26 cellular contexts compared by ENCODE assay signal in genomic region chr22:42757475-42757874, GRCh38. TPM values are rescaled to one million over a fixed set of nuclear protein-coding genes. Genes with fewer than 3 reads are reported as not detected.
DNase-seq lines count a peak whose midpoint lies in the region; TF ChIP-seq lines count a peak whose summit lies in the region.
"Had no signal": no experiment of that assay in that cellular context is flagged by ENCODE, and none has a peak within 500 bp of the region (broad histone marks: within the 10 kb centered on the region; RNA-seq: fewer than 3 reads in every experiment).

No MANE protein-coding gene starts in this region.

- H3K27ac Mint-ChIP-seq in endodermal cell (no peak overlapping the region), neural progenitor cell (no peak overlapping the region)
- H3K27ac Mint-ChIP-seq: activated CD8-positive, alpha-beta memory T cell treated with anti-CD3 and anti-CD28 coated beads, Interleukin-2, amount 10 ng/mL, durations not matched to agents 7 days and 5 days; activated naive CD8-positive, alpha-beta T cell treated with anti-CD3 and anti-CD28 coated beads for 36 hours; activated T-helper 17 cell treated with anti-CD3 and anti-CD28 coated beads, Interleukin-2, amount 50 U/mL, for 72 hours; T-helper 1 cell treated with Interleukin-12 subunit alpha and Interleukin-12 subunit beta and Interleukin-4 antibody, amounts not matched to agents 30 μg/mL and 1 μg/mL, for 36 hours had no signal

- H3K27me3 Mint-ChIP-seq in endodermal cell (ENCODE audit: insufficient read depth) (no peaks in the 10 kb centered on the region), neural progenitor cell (ENCODE audit: insufficient read depth, low read depth) (peaks cover 13% of the 10 kb centered on the region)

- TF ChIP-seq CTCF in OCI-LY1 (IDR thresholded peaks at IDR 0.05; ENCODE audit: low read length) (no peak), endodermal cell (conservative IDR thresholded peaks at IDR 0.05) (no peak), neural progenitor cell (IDR thresholded peaks at IDR 0.05) (no peak)

- H3K4me1 ChIP-seq in OCI-LY1 (ENCODE audit: insufficient read depth, low read length, severe bottlenecking), result peaks cover 23% of the 10 kb centered on the region
- no peaks in the 10 kb centered on the region for H3K4me1 ChIP-seq in endodermal cell (ENCODE audit: control insufficient read depth, insufficient read depth, low read length)
- H3K4me1 ChIP-seq in neural progenitor cell, result no peaks in the 10 kb centered on the region
- H3K4me1 ChIP-seq: uterus had no signal

- H3K9me3 Mint-ChIP-seq in endodermal cell, result no peaks in the 10 kb centered on the region
- no peaks in the 10 kb centered on the region for H3K9me3 Mint-ChIP-seq in neural progenitor cell
- H3K9me3 Mint-ChIP-seq: activated naive CD8-positive, alpha-beta T cell treated with anti-CD3 and anti-CD28 coated beads for 36 hours; activated T-helper 17 cell treated with anti-CD3 and anti-CD28 coated beads, Interleukin-2, amount 50 U/mL, for 72 hours; T-helper 1 cell treated with Interleukin-12 subunit alpha and Interleukin-12 subunit beta and Interleukin-4 antibody, amounts not matched to agents 30 μg/mL and 1 μg/mL, for 36 hours had no signal

- H3K9me2 ChIP-seq in OCI-LY1 (ENCODE audit: low read depth, low read length), result no peaks in the 10 kb centered on the region

- H3K36me3 Mint-ChIP-seq in endodermal cell (ENCODE audit: low read depth), result no peaks in the 10 kb centered on the region
- no peaks in the 10 kb centered on the region for H3K36me3 Mint-ChIP-seq in neural progenitor cell
- H3K36me3 Mint-ChIP-seq: activated CD8-positive, alpha-beta memory T cell treated with anti-CD3 and anti-CD28 coated beads, Interleukin-2, amount 10 ng/mL, durations not matched to agents 7 days and 5 days; activated naive CD8-positive, alpha-beta T cell treated with anti-CD3 and anti-CD28 coated beads for 36 hours had no signal

- H3K4me3 Mint-ChIP-seq in endodermal cell (no peak overlapping the region), neural progenitor cell (no peak overlapping the region)
- H3K4me3 Mint-ChIP-seq: activated CD8-positive, alpha-beta memory T cell treated with anti-CD3 and anti-CD28 coated beads, Interleukin-2, amount 10 ng/mL, durations not matched to agents 7 days and 5 days; activated naive CD8-positive, alpha-beta T cell treated with anti-CD3 and anti-CD28 coated beads for 36 hours; activated T-helper 17 cell treated with anti-CD3 and anti-CD28 coated beads, Interleukin-2, amount 50 U/mL, for 72 hours; T-helper 1 cell treated with Interleukin-12 subunit alpha and Interleukin-12 subunit beta and Interleukin-4 antibody, amounts not matched to agents 30 μg/mL and 1 μg/mL, for 36 hours had no signal

- DNase-seq in NCI-H2227 (lab: John Stamatoyannopoulos, UW; ENCODE audit: unreplicated experiment) (peak; percentile 2), NCI-H2227 treated with DMSO at 0.1 percent for 48 hours (lab: John Stamatoyannopoulos, UW) (no peak), endodermal cell (peak; percentile 80), neural progenitor cell (ENCODE audit: low spot score) (peak; percentile 55), pons (ENCODE audit: low spot score) (no peak), NCI-H1092 (lab: John Stamatoyannopoulos, UW) (no peak), kidney tubule cell (ENCODE audit: low spot score) (no peak)
- DNase-seq: activated CD4-positive, alpha-beta T cell treated with anti-CD3 and anti-CD28 coated beads for 48 hours; activated CD8-positive, alpha-beta memory T cell treated with anti-CD3 and anti-CD28 coated beads, Interleukin-2, amount 10 ng/mL, durations not matched to agents 7 days and 5 days; activated naive CD8-positive, alpha-beta T cell treated with anti-CD3 and anti-CD28 coated beads for 36 hours; Calu3; EL; kidney; mammary epithelial cell; NCI-H1417; NCI-H2107; NCI-H524 treated with DMSO at 0.1 percent for 48 hours; PC-9; substantia nigra; uterus had no signal

- H3K27me3 ChIP-seq in OCI-LY1 (ENCODE audit: insufficient read depth, low read length) (peaks cover 4% of the 10 kb centered on the region; the same call in 1 of the 2 replicates), endodermal cell (ENCODE audit: control insufficient read depth, insufficient read depth, low read length, poor library complexity, severe bottlenecking) (no peaks in the 10 kb centered on the region), neural progenitor cell (no peaks in the 10 kb centered on the region)
- H3K27me3 ChIP-seq: right atrium auricular region, SJSA1, uterus had no signal

- no peaks in the 10 kb centered on the region for H3F3A ChIP-seq in OCI-LY1 (ENCODE audit: insufficient read depth, low read length)
- H3F3A ChIP-seq in neural progenitor cell (ENCODE audit: low read depth), result peaks cover 9% of the 10 kb centered on the region

- WGBS in endodermal cell (ENCODE audit: insufficient coverage in 1 of 2, insufficient read length in 1 of 2), 2 experiments, result 26 to 39% methylated on average over 8 of the region's 8 CpGs

- no peaks in the 10 kb centered on the region for H3K36me3 ChIP-seq in OCI-LY1 (ENCODE audit: insufficient read depth, low read length)
- no peaks in the 10 kb centered on the region for H3K36me3 ChIP-seq in endodermal cell (ENCODE audit: control insufficient read depth, insufficient read depth, low read length)
- no peaks in the 10 kb centered on the region for H3K36me3 ChIP-seq in neural progenitor cell
- H3K36me3 ChIP-seq: right atrium auricular region, SJSA1, uterus had no signal

- no peak overlapping the region for H3K4me3 ChIP-seq in OCI-LY1 (ENCODE audit: low read depth, low read length, poor library complexity, severe bottlenecking)
- H3K4me3 ChIP-seq in endodermal cell (ENCODE audit: low read length), result no peak overlapping the region
- H3K4me3 ChIP-seq in neural progenitor cell, result peak overlapping the region; percentile 24
- H3K4me3 ChIP-seq: PC-9, right atrium auricular region, SJSA1, uterus had no signal

- H2AFZ ChIP-seq in OCI-LY1 (ENCODE audit: low read length), result no peak overlapping the region
- peak overlapping the region; percentile 66 for H2AFZ ChIP-seq in neural progenitor cell (replicated peaks)
- H2AFZ ChIP-seq: PC-9 had no signal

- H4K20me1 ChIP-seq in OCI-LY1 (ENCODE audit: insufficient read depth, low read length), result no peaks in the 10 kb centered on the region
- no peaks in the 10 kb centered on the region for H4K20me1 ChIP-seq in neural progenitor cell (ENCODE audit: low read depth)

- H3K4me1 Mint-ChIP-seq in endodermal cell (peaks cover 5% of the 10 kb centered on the region), neural progenitor cell (peaks cover 12% of the 10 kb centered on the region)
- H3K4me1 Mint-ChIP-seq: activated CD8-positive, alpha-beta memory T cell treated with anti-CD3 and anti-CD28 coated beads, Interleukin-2, amount 10 ng/mL, durations not matched to agents 7 days and 5 days; activated naive CD8-positive, alpha-beta T cell treated with anti-CD3 and anti-CD28 coated beads for 36 hours; activated T-helper 17 cell treated with anti-CD3 and anti-CD28 coated beads, Interleukin-2, amount 50 U/mL, for 72 hours had no signal

- no peak overlapping the region for H3K27ac ChIP-seq in OCI-LY1 (ENCODE audit: low read depth, low read length, poor library complexity, severe bottlenecking)
- no peak overlapping the region for H3K27ac ChIP-seq in endodermal cell (ENCODE audit: low read depth, low read length)
- H3K27ac ChIP-seq in neural progenitor cell, result no peak overlapping the region
- H3K27ac ChIP-seq: 22Rv1, PC-9, right atrium auricular region, SJSA1, uterus had no signal

- H3K9ac ChIP-seq in OCI-LY1 (ENCODE audit: low read length) (no peak overlapping the region), endodermal cell (ENCODE audit: extremely low read depth, low read length, poor library complexity, severe bottlenecking) (no peak overlapping the region), neural progenitor cell (no peak overlapping the region)

- H3K4me2 ChIP-seq in OCI-LY1 (ENCODE audit: low read length) (peak overlapping the region; percentile 4; the same call in 1 of the 2 replicates), neural progenitor cell (peak overlapping the region; percentile 55)
- H3K4me2 ChIP-seq: PC-9 had no signal

- no peaks in the 10 kb centered on the region for H3K79me2 ChIP-seq in OCI-LY1 (ENCODE audit: insufficient read depth, low read length)
- H3K79me2 ChIP-seq in neural progenitor cell (ENCODE audit: low read depth), result no peaks in the 10 kb centered on the region

- H3K9me3 ChIP-seq in OCI-LY1 (ENCODE audit: low read length) (no peaks in the 10 kb centered on the region), endodermal cell (ENCODE audit: control insufficient read depth, low read length) (no peaks in the 10 kb centered on the region), neural progenitor cell (ENCODE audit: low read depth) (no peaks in the 10 kb centered on the region)
- H3K9me3 ChIP-seq: right atrium auricular region, SJSA1, uterus had no signal

RNA-seq across cellular contexts. Expression of gene A4GALT, which starts 36.8 kb away (rescaled TPM):
- total RNA-seq in endodermal cell, result 1 to 10 TPM; 5.3 to 7.7 TPM
- 2.0 TPM for polyA plus RNA-seq in endodermal cell (2013, experiment 1 of 2)
- 1.7 TPM for polyA plus RNA-seq in endodermal cell (2013, experiment 2 of 2)
- total RNA-seq in neural progenitor cell (ENCODE audit: low replicate concordance), result 2.6 and 17.7 TPM in 2 replicates

Comparison
In these comparisons a context has a peak if more than half of its experiments do, and no peak if none do; other contexts are left out.
1. DNase-seq: peak in NCI-H2227 (single experiment), endodermal cell (single experiment) and neural progenitor cell (single experiment); none in NCI-H2227 treated with DMSO at 0.1 percent for 48 hours (single experiment), pons (single experiment), NCI-H1092 (single experiment) and kidney tubule cell (single experiment).